In genomic region chr3:110811050-110811449, GRCh38 we compare ENCODE assay signal across 23 cellular contexts.
DNase-seq lines count a peak whose midpoint lies in the region; ATAC-seq and TF ChIP-seq lines count a peak whose summit lies in the region.
"Had no signal": no experiment of that assay in that cellular context is flagged by ENCODE, and none has a peak within 500 bp of the region (broad histone marks: within the 10 kb centered on the region; RNA-seq: fewer than 3 reads in every experiment).

No MANE protein-coding gene starts in this region.

- TF ChIP-seq CTCF in epithelial cell of proximal tubule (conservative IDR thresholded peaks at IDR 0.05; ENCODE audit: low read depth, low read length): no peak

- H3K4me3 ChIP-seq in epithelial cell of proximal tubule (ENCODE audit: low read depth, low read length): no peak overlapping the region
- H3K4me3 ChIP-seq: A549, ascending aorta, SJCRH30 had no signal

- peak; percentile 44 for DNase-seq in ACHN
- peak; percentile 84 for DNase-seq in M059J (ENCODE audit: low read depth)
- DNase-seq in epithelial cell of proximal tubule (ENCODE audit: low read depth): peak; percentile 90
- no peak for DNase-seq in left lobe of liver (ENCODE audit: low spot score)
- no peak for DNase-seq in occipital lobe (lab: John Stamatoyannopoulos, UW)
- DNase-seq in SIG-M5 treated with dmso at 0.1 percent for 504 hours (lab: John Stamatoyannopoulos, UW; ENCODE audit: unreplicated experiment): no peak
- DNase-seq in foreskin melanocyte: no peak
- DNase-seq in G401 (ENCODE audit: low spot score): no peak
- DNase-seq: activated CD4-positive, CD25-positive, alpha-beta regulatory T cell; activated CD8-positive, alpha-beta T cell treated with anti-CD3 and anti-CD28 coated beads, Interleukin-2, amount 10 ng/mL, durations not matched to agents 7 days and 5 days; activated naive CD4-positive, alpha-beta T cell treated with anti-CD3 and anti-CD28 coated beads, Interleukin-2, amount 50 U/mL, for 16 hours; activated T-cell treated with anti-CD3 and anti-CD28 coated beads, Interleukin-2, amount 50 U/mL, for 4 hours; cortex of kidney; erythroblast; head of caudate nucleus; NCI-H1694 treated with DMSO at 0.1 percent for 48 hours; NCI-H774; OCI-M1; SJCRH30; stimulated activated CD8-positive, alpha-beta memory T cell treated with anti-CD3 and anti-CD28 coated beads, Interleukin-4, amount 100 ng/mL, for 48 hours had no signal

- peak; percentile 63 for ATAC-seq in left lobe of liver
- ATAC-seq: A549; activated CD8-positive, alpha-beta T cell treated with anti-CD3 and anti-CD28 coated beads, Interleukin-2, amount 10 ng/mL, durations not matched to agents 7 days and 5 days; activated T-cell treated with anti-CD3 and anti-CD28 coated beads, Interleukin-2, amount 50 U/mL, for 4 hours; natural killer cell treated with Interleukin-12 subunit alpha and Interleukin-12 subunit beta and Interleukin-15 and Interleukin-18, amount 100 ng/mL, for 72 hours had no signal

- in situ Hi-C loops in ACHN (cut with HindIII; ENCODE audit: low pct_ligation_motif_present, low pct_unique_long_range_greater_than_20kb, low sequenced_read_pairs) (no loop called here), G401 (cut with HindIII; ENCODE audit: low sequenced_read_pairs) (no loop called here)

Comparison
In these comparisons a context has a peak if more than half of its experiments do, and no peak if none do; other contexts are left out.
1. DNase-seq: peak in ACHN (single experiment), M059J (single experiment) and epithelial cell of proximal tubule (single experiment); none in left lobe of liver (single experiment), occipital lobe (single experiment), SIG-M5 treated with dmso at 0.1 percent for 504 hours (single experiment), foreskin melanocyte (single experiment) and G401 (single experiment).